In genomic region chr22:25955323-25955722, GRCh38 we compare ENCODE assay signal across 21 cellular contexts.
DNase-seq lines count a peak whose midpoint lies in the region; ATAC-seq and TF ChIP-seq lines count a peak whose summit lies in the region.
"Had no signal": no experiment of that assay in that cellular context is flagged by ENCODE, and none has a peak within 500 bp of the region (broad histone marks: within the 10 kb centered on the region; RNA-seq: fewer than 3 reads in every experiment).

No MANE protein-coding gene starts in this region.

- H3K9me3 Mint-ChIP-seq in WTC11: no peaks in the 10 kb centered on the region
- H3K9me3 Mint-ChIP-seq: CD4-positive, CD25-positive, alpha-beta regulatory T cell; CD8-positive, alpha-beta T cell had no signal

- in situ Hi-C loops in mammary epithelial cell (cut with MboI; ENCODE audit: low sequenced_read_pairs in 2 of 2): no loop called here

- H3K4me1 ChIP-seq in testis (no peaks in the 10 kb centered on the region), mammary epithelial cell (ENCODE audit: insufficient read depth, low read length) (no peaks in the 10 kb centered on the region)
- H3K4me1 ChIP-seq: Caco-2 had no signal

- peak; percentile 12 for DNase-seq in Daoy (ENCODE audit: low read depth)
- DNase-seq in WTC11 (ENCODE audit: low spot score): no peak
- peak; percentile 47 for DNase-seq in iPS-NIHi11 (ENCODE audit: low spot score)
- DNase-seq in testis: peak; percentile 19
- DNase-seq in cardiac septum (ENCODE audit: low spot score): no peak
- no peak for DNase-seq in mammary epithelial cell
- DNase-seq: Caco-2; CD4-positive, CD25-positive, alpha-beta regulatory T cell; CD8-positive, alpha-beta T cell; DMS153; DND-41; EL; GDM1; GOT3; HCEC 1CT had no signal

- peaks cover 6% of the 10 kb centered on the region for H3K4me1 Mint-ChIP-seq in WTC11
- H3K4me1 Mint-ChIP-seq: B cell; CD4-positive, CD25-positive, alpha-beta regulatory T cell had no signal

- TF ChIP-seq CTCF in WTC11 (IDR thresholded peaks at IDR 0.05) (no peak), testis (IDR thresholded peaks at IDR 0.05) (no peak), mammary epithelial cell (conservative IDR thresholded peaks at IDR 0.05 in 1 of 2, IDR thresholded peaks at IDR 0.05 in 1 of 2; ENCODE audit: extremely low read depth in 1 of 2, insufficient read depth in 1 of 2, low read depth in 1 of 2, low read length in 2 of 2) (no peak)

- H2AFZ ChIP-seq in mammary epithelial cell (ENCODE audit: low read depth, low read length): no peak overlapping the region

- H3K4me3 Mint-ChIP-seq in WTC11: no peak overlapping the region
- H3K4me3 Mint-ChIP-seq: B cell; CD4-positive, CD25-positive, alpha-beta regulatory T cell; CD8-positive, alpha-beta T cell had no signal

- no peaks in the 10 kb centered on the region for H4K20me1 ChIP-seq in mammary epithelial cell (ENCODE audit: insufficient read depth, low read length)
- H4K20me1 ChIP-seq: BLaER1 had no signal

- H3K9ac ChIP-seq in mammary epithelial cell (ENCODE audit: insufficient read depth, low read length): no peak overlapping the region
- H3K9ac ChIP-seq: BLaER1 had no signal

- H3K4me2 ChIP-seq in mammary epithelial cell (ENCODE audit: insufficient read depth, low read depth, low read length): no peak overlapping the region
- H3K4me2 ChIP-seq: BLaER1 had no signal

- H3K27ac ChIP-seq in testis (no peak overlapping the region), mammary epithelial cell (ENCODE audit: insufficient read depth, low read depth, low read length) (no peak overlapping the region)
- H3K27ac ChIP-seq: 22Rv1, BLaER1, C4-2B had no signal

- dilution Hi-C loops in mammary epithelial cell (cut with HindIII; ENCODE audit: low sequenced_read_pairs): no loop called here

- CTCF ChIA-PET in WTC11 (lab: Charles Lee) (no interaction called here), mammary epithelial cell (lab: Charles Lee; ENCODE audit: low non-redundant PET) (no interaction called here)

- peaks cover 6% of the 10 kb centered on the region; the same call in 1 of the 2 replicates for H3K27me3 Mint-ChIP-seq in WTC11 (ENCODE audit: low read depth)

- POLR2A ChIA-PET in WTC11 (lab: Charles Lee): no interaction called here

- intact Hi-C loops in testis (cut with DNase I; ENCODE audit: low total_unique reads) (no loop called here), cardiac septum (cut with DNase I) (no loop called here), mammary epithelial cell (cut with micrococcal nuclease) (no loop called here)

- H3K4me3 ChIP-seq in testis (no peak overlapping the region), mammary epithelial cell (replicated peaks in 1 of 3; ENCODE audit: insufficient read depth in 1 of 3, low read depth in 2 of 3, low read length in 3 of 3) (no peak overlapping the region)
- H3K4me3 ChIP-seq: BLaER1, GM12878 had no signal

- no peak for TF ChIP-seq POLR2A in testis (IDR thresholded peaks at IDR 0.05)

- ATAC-seq in WTC11 (peak; percentile 63), GM19023 (IDR thresholded peaks at IDR 0.05; ENCODE audit: unreplicated experiment) (no peak)
- ATAC-seq: CD8-positive, alpha-beta T cell; GM12878 had no signal

- no TSS peak for BruUV-seq in mammary epithelial cell (replicated peaks; lab: Mats Ljungman, UMichigan)

- H3K36me3 Mint-ChIP-seq in WTC11: no peaks in the 10 kb centered on the region
- H3K36me3 Mint-ChIP-seq: CD4-positive, CD25-positive, alpha-beta regulatory T cell; CD8-positive, alpha-beta T cell had no signal

- H3K27ac Mint-ChIP-seq in WTC11: no peak overlapping the region
- H3K27ac Mint-ChIP-seq: B cell; CD4-positive, CD25-positive, alpha-beta regulatory T cell; CD8-positive, alpha-beta T cell had no signal

- no peaks in the 10 kb centered on the region for H3K79me2 ChIP-seq in mammary epithelial cell (ENCODE audit: insufficient read depth, low read length)

- H3K36me3 ChIP-seq in testis (ENCODE audit: low read depth, missing control alignments) (no peaks in the 10 kb centered on the region), mammary epithelial cell (ENCODE audit: insufficient read depth, low read length) (no peaks in the 10 kb centered on the region)

- H3K27me3 ChIP-seq in testis: no peaks in the 10 kb centered on the region
- no peaks in the 10 kb centered on the region for H3K27me3 ChIP-seq in mammary epithelial cell (ENCODE audit: insufficient read depth, low read length)
- H3K27me3 ChIP-seq: BLaER1 had no signal

- WGBS in testis, 2 donors: 75 to 86% methylated on average over 7 to 9 of the region's 9 CpGs
- WGBS in mammary epithelial cell (ENCODE audit: low coverage, missing lambda C conversion rate): 82% methylated on average over 8 of the region's 9 CpGs

- H3K9me3 ChIP-seq in testis (no peaks in the 10 kb centered on the region), mammary epithelial cell (replicated peaks; ENCODE audit: insufficient read depth, low read length) (peaks cover 20% of the 10 kb centered on the region)
- H3K9me3 ChIP-seq: Caco-2 had no signal

TF ChIP-seq in WTC11, 78 proteins besides CTCF, POLR2A, EP300 and RAD21 (continues in another document):
- TF ChIP-seq MAX (CRISPR knock-in tag; IDR thresholded peaks at IDR 0.05) (no peak), ZNF423 (CRISPR knock-in tag; IDR thresholded peaks at IDR 0.05) (no peak), ZNF416 (CRISPR knock-in tag; IDR thresholded peaks at IDR 0.05) (no peak), JUN (CRISPR knock-in tag; IDR thresholded peaks at IDR 0.05) (no peak), ZNF121 (CRISPR knock-in tag; IDR thresholded peaks at IDR 0.05) (no peak), NFATC4 (CRISPR knock-in tag; IDR thresholded peaks at IDR 0.05) (no peak), HMGA2 (CRISPR knock-in tag; IDR thresholded peaks at IDR 0.05) (no peak), E2F5 (CRISPR knock-in tag; IDR thresholded peaks at IDR 0.05) (no peak), TCF7 (CRISPR knock-in tag; IDR thresholded peaks at IDR 0.05; ENCODE audit: low read depth) (no peak), ESRRA (CRISPR knock-in tag; IDR thresholded peaks at IDR 0.05; ENCODE audit: borderline replicate concordance) (no peak), ZNF232 (CRISPR knock-in tag; IDR thresholded peaks at IDR 0.05) (no peak), GRHL2 (CRISPR knock-in tag; IDR thresholded peaks at IDR 0.05; ENCODE audit: insufficient replicate concordance, severe bottlenecking) (no peak), CDX4 (CRISPR knock-in tag; IDR thresholded peaks at IDR 0.05; ENCODE audit: borderline replicate concordance) (no peak), FOXK1 (CRISPR knock-in tag; IDR thresholded peaks at IDR 0.05) (no peak)
- TF ChIP-seq, protein P1, sequence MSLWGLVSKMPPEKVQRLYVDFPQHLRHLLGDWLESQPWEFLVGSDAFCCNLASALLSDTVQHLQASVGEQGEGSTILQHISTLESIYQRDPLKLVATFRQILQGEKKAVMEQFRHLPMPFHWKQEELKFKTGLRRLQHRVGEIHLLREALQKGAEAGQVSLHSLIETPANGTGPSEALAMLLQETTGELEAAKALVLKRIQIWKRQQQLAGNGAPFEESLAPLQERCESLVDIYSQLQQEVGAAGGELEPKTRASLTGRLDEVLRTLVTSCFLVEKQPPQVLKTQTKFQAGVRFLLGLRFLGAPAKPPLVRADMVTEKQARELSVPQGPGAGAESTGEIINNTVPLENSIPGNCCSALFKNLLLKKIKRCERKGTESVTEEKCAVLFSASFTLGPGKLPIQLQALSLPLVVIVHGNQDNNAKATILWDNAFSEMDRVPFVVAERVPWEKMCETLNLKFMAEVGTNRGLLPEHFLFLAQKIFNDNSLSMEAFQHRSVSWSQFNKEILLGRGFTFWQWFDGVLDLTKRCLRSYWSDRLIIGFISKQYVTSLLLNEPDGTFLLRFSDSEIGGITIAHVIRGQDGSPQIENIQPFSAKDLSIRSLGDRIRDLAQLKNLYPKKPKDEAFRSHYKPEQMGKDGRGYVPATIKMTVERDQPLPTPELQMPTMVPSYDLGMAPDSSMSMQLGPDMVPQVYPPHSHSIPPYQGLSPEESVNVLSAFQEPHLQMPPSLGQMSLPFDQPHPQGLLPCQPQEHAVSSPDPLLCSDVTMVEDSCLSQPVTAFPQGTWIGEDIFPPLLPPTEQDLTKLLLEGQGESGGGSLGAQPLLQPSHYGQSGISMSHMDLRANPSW (CRISPR knock-in tag; conservative IDR thresholded peaks at IDR 0.05; ENCODE audit: low read depth): no peak
- TF ChIP-seq, protein P2, sequence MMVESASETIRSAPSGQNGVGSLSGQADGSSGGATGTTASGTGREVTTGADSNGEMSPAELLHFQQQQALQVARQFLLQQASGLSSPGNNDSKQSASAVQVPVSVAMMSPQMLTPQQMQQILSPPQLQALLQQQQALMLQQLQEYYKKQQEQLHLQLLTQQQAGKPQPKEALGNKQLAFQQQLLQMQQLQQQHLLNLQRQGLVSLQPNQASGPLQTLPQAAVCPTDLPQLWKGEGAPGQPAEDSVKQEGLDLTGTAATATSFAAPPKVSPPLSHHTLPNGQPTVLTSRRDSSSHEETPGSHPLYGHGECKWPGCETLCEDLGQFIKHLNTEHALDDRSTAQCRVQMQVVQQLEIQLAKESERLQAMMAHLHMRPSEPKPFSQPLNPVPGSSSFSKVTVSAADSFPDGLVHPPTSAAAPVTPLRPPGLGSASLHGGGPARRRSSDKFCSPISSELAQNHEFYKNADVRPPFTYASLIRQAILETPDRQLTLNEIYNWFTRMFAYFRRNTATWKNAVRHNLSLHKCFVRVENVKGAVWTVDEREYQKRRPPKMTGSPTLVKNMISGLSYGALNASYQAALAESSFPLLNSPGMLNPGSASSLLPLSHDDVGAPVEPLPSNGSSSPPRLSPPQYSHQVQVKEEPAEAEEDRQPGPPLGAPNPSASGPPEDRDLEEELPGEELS (CRISPR knock-in tag; IDR thresholded peaks at IDR 0.05): no peak

Comparison
In these comparisons a context has a peak if more than half of its experiments do, and no peak if none do; other contexts are left out.
1. DNase-seq: peak in Daoy (single experiment), iPS-NIHi11 (single experiment) and testis (single experiment); none in WTC11 (single experiment), cardiac septum (single experiment) and mammary epithelial cell (single experiment).